ENCODE assay signal across 8 cellular contexts in genomic region chr3:128787256-128788253, GRCh38.
DNase-seq lines count a peak whose midpoint lies in the region; TF ChIP-seq lines count a peak whose summit lies in the region.

No MANE protein-coding gene starts in this region.

- peaks cover 24% of the 10 kb centered on the region for H3K4me1 ChIP-seq in HUES48 (ENCODE audit: control insufficient read depth, insufficient read depth, low read length)

- H3K4me3 ChIP-seq in HUES48 (ENCODE audit: low read depth, low read length): no peak overlapping the region
- no peak overlapping the region for H3K4me3 ChIP-seq in WI38 (ENCODE audit: low read depth, low read length)
- no peak overlapping the region for H3K4me3 ChIP-seq in fibroblast of the aortic adventitia (ENCODE audit: low read depth, low read length)

- no peaks in the 10 kb centered on the region for H3K9me3 ChIP-seq in HUES48 (ENCODE audit: control insufficient read depth, insufficient read depth, low read length)

- peak overlapping the region; percentile 1 for H3K27ac ChIP-seq in HUES48 (ENCODE audit: low read depth, low read length)

- no peak overlapping the region for H3K9ac ChIP-seq in HUES48 (ENCODE audit: low read depth, low read length)

- no peaks in the 10 kb centered on the region for H3K36me3 ChIP-seq in HUES48 (ENCODE audit: control insufficient read depth, insufficient read depth, low read length)

- peak overlapping the region; percentile 100 for H3K27ac Mint-ChIP-seq in stimulated activated naive CD8-positive, alpha-beta T cell treated with anti-CD3 and anti-CD28 coated beads, Interleukin-15, Interleukin-2, amounts not matched to agents 100 ng/mL and 50 ng/mL, for 24 hours

- H3K4me1 Mint-ChIP-seq in stimulated activated naive CD8-positive, alpha-beta T cell treated with anti-CD3 and anti-CD28 coated beads, Interleukin-15, Interleukin-2, amounts not matched to agents 100 ng/mL and 50 ng/mL, for 24 hours (ENCODE audit: low read depth): peaks cover 99% of the 10 kb centered on the region

- peak overlapping the region; percentile 84 for H3K4me3 Mint-ChIP-seq in stimulated activated naive CD8-positive, alpha-beta T cell treated with anti-CD3 and anti-CD28 coated beads, Interleukin-15, Interleukin-2, amounts not matched to agents 100 ng/mL and 50 ng/mL, for 24 hours

- no peaks in the 10 kb centered on the region for H3K27me3 Mint-ChIP-seq in stimulated activated naive CD8-positive, alpha-beta T cell treated with anti-CD3 and anti-CD28 coated beads, Interleukin-15, Interleukin-2, amounts not matched to agents 100 ng/mL and 50 ng/mL, for 24 hours

- peaks cover 20% of the 10 kb centered on the region for H3K36me3 Mint-ChIP-seq in stimulated activated naive CD8-positive, alpha-beta T cell treated with anti-CD3 and anti-CD28 coated beads, Interleukin-15, Interleukin-2, amounts not matched to agents 100 ng/mL and 50 ng/mL, for 24 hours (ENCODE audit: low read depth)

- no peaks in the 10 kb centered on the region for H3K27me3 ChIP-seq in HUES48 (ENCODE audit: control insufficient read depth, insufficient read depth, low read length)

- peak; percentile 13; the same call in 1 of the 2 replicates for TF ChIP-seq CTCF in WI38 (IDR thresholded peaks at IDR 0.05; ENCODE audit: low read depth, low read length)
- peak; percentile 46 for TF ChIP-seq CTCF in fibroblast of the aortic adventitia (IDR thresholded peaks at IDR 0.05; ENCODE audit: insufficient read depth, low read length)

- DNase-seq in NK-92 treated with Interleukin-12 subunit alpha and Interleukin-12 subunit beta, amount 100 ng/mL, for 24 hours (lab: John Stamatoyannopoulos, UW): peak; percentile 66
- DNase-seq in NK-92 (lab: John Stamatoyannopoulos, UW; ENCODE audit: unreplicated experiment) (no peak), fibroblast of the aortic adventitia (ENCODE audit: low read depth) (peak; percentile 59), mesenteric fat pad (ENCODE audit: low spot score) (no peak), GDM1 (lab: John Stamatoyannopoulos, UW) (no peak)

- no peaks in the 10 kb centered on the region for H3K9me3 Mint-ChIP-seq in stimulated activated naive CD8-positive, alpha-beta T cell treated with anti-CD3 and anti-CD28 coated beads, Interleukin-15, Interleukin-2, amounts not matched to agents 100 ng/mL and 50 ng/mL, for 24 hours

Comparison
In these comparisons a context has a peak if more than half of its experiments do, and no peak if none do; other contexts are left out.
1. DNase-seq: peak in NK-92 treated with Interleukin-12 subunit alpha and Interleukin-12 subunit beta, amount 100 ng/mL, for 24 hours (single experiment) and fibroblast of the aortic adventitia (single experiment); none in NK-92 (single experiment), mesenteric fat pad (single experiment) and GDM1 (single experiment).